28 cellular contexts compared by ENCODE assay signal in genomic region chr15:60937278-60937677, GRCh38.
"Had no signal": no experiment of that assay in that cellular context is flagged by ENCODE, and none has a peak within 500 bp of the region (broad histone marks: within the 10 kb centered on the region; RNA-seq: fewer than 3 reads in every experiment).

No MANE protein-coding gene starts in this region.

- H3K9me3 ChIP-seq: left lung, lower lobe of right lung, neutrophil, ovary, psoas muscle, right atrium auricular region, right lobe of liver, tibial nerve, uterus had no signal

- H3K36me3 ChIP-seq: left lung, lower lobe of right lung, neural progenitor cell, neutrophil, ovary, right atrium auricular region, right lobe of liver, tibial nerve, uterus had no signal

- H3K27ac ChIP-seq: left lung, lower lobe of right lung, neural progenitor cell, neutrophil, ovary, psoas muscle, right atrium auricular region, right lobe of liver, tibial nerve, uterus had no signal

- H3K9ac ChIP-seq: neural progenitor cell had no signal

- H2AFZ ChIP-seq: neural progenitor cell had no signal

- DNase-seq: hypothalamus; immature natural killer cell; kidney; left colon; left lung; lower lobe of right lung; mesendoderm; naive B cell; natural killer cell; nephron progenitor cell; occipital lobe; ovary; psoas muscle; right lobe of liver; stimulated activated CD4-positive, alpha-beta T cell treated with anti-CD3 and anti-CD28 coated beads, Interleukin-1b, Interleukin-23, amount 100 ng/mL, for 48 hours; stimulated activated CD4-positive, alpha-beta T cell treated with anti-CD3 and anti-CD28 coated beads, Interleukin-2, amount 100 ng/mL, for 48 hours; stimulated activated CD4-positive, alpha-beta T cell treated with anti-CD3 and anti-CD28 coated beads, Interleukin-4, amount 100 ng/mL, for 4 hours; stimulated activated CD8-positive, alpha-beta memory T cell treated with anti-CD3 and anti-CD28 coated beads, Interleukin-4, amount 100 ng/mL, for 48 hours; stimulated activated naive CD4-positive, alpha-beta T cell treated with Interleukin-2 at 50 U/mL for 16 hours; stimulated activated naive CD8-positive, alpha-beta T cell treated with anti-CD3 and anti-CD28 coated beads, Interleukin-15, amount 100 ng/mL, for 72 hours; substantia nigra; uterus had no signal

- H3K4me2 ChIP-seq: neural progenitor cell, smooth muscle cell had no signal

- FAIRE-seq: islet of Langerhans, kidney had no signal

- H3K4me1 ChIP-seq: left lung, lower lobe of right lung, neural progenitor cell, uterus had no signal

- ATAC-seq: left colon; left lung; lower lobe of right lung; natural killer cell; psoas muscle; stimulated activated naive CD8-positive, alpha-beta T cell treated with anti-CD3 and anti-CD28 coated beads, Interleukin-15, amount 100 ng/mL, for 72 hours had no signal

- H3K4me3 ChIP-seq: left lung, lower lobe of right lung, neural progenitor cell, ovary, psoas muscle, right atrium auricular region, right lobe of liver, smooth muscle cell, tibial nerve, uterus had no signal

- H3K27me3 ChIP-seq: left lung, neural progenitor cell, ovary, right atrium auricular region, right lobe of liver, tibial nerve, uterus had no signal
